ENCODE assay signal across 2 cellular contexts in genomic region chr15:74424901-74425528, GRCh38.
A peak's percentile ranks its signal among the peaks of the same experiment; 100 is the strongest.
TF ChIP-seq lines count a peak whose summit lies in the region.

No MANE protein-coding gene starts in this region.

TF ChIP-seq in HEK293, 187 proteins besides CTCF, POLR2A, EP300 and RAD21:
- no peak for TF ChIP-seq AEBP2 (tag by site-specific recombination; IDR thresholded peaks at IDR 0.05; ENCODE audit: borderline replicate concordance)
- TF ChIP-seq ZNF133 (tag by site-specific recombination; IDR thresholded peaks at IDR 0.05) = no peak
- no peak for TF ChIP-seq ZNF580 (tag by site-specific recombination; IDR thresholded peaks at IDR 0.05)
- peak; percentile 78 for TF ChIP-seq ZNF513 (tag by site-specific recombination; IDR thresholded peaks at IDR 0.05)
- TF ChIP-seq ZIC2 (tag by site-specific recombination; IDR thresholded peaks at IDR 0.05) = peak; percentile 76; the same call in 1 of the 2 replicates
- peak; percentile 83 for TF ChIP-seq ZNF664 (tag by site-specific recombination; IDR thresholded peaks at IDR 0.05)
- TF ChIP-seq HIC1 (tag by site-specific recombination; IDR thresholded peaks at IDR 0.05) = no peak

TF ChIP-seq in GM12878, 131 proteins besides CTCF, POLR2A, EP300 and RAD21:
- TF ChIP-seq ZZZ3 (IDR thresholded peaks at IDR 0.05; ENCODE audit: control insufficient read depth, insufficient read length, low read depth) = no peak
- TF ChIP-seq E2F4 (IDR thresholded peaks at IDR 0.05; ENCODE audit: low read depth, low read length) = no peak
- peak; percentile 37; the same call in 1 of the 2 replicates for TF ChIP-seq POLR2AphosphoS5 (IDR thresholded peaks at IDR 0.05; ENCODE audit: low read length)
